ENCODE assay signal across 8 cellular contexts in genomic region chr17:44279586-44280344, GRCh38. TPM values are rescaled to one million over a fixed set of nuclear protein-coding genes. Genes with fewer than 3 reads are reported as not detected.
DNase-seq lines count a peak whose midpoint lies in the region; ATAC-seq, FAIRE-seq and TF ChIP-seq lines count a peak whose summit lies in the region.

No MANE protein-coding gene starts in this region.

- H3K36me3 ChIP-seq in right atrium auricular region = no peaks in the 10 kb centered on the region

- no peaks in the 10 kb centered on the region for H3K27me3 Mint-ChIP-seq in activated naive CD8-positive, alpha-beta T cell treated with anti-CD3 and anti-CD28 coated beads, Interleukin-2, amount 50 U/mL, for 24 hours

- H3K4me1 ChIP-seq in right atrium auricular region = peaks cover 0 to 18% of the 10 kb centered on the region in 2 donors

- H3K27ac Mint-ChIP-seq in activated naive CD8-positive, alpha-beta T cell treated with anti-CD3 and anti-CD28 coated beads, Interleukin-2, amount 50 U/mL, for 24 hours = no peak overlapping the region

- DNase-seq in AG20443 (ENCODE audit: low spot score) (peak; percentile 94), HTR-8/SVneo (ENCODE audit: insufficient read length, low spot score) (peak; percentile 75), right atrium auricular region (ENCODE audit: low spot score) (peak; percentile 87), sciatic nerve (ENCODE audit: low spot score) (peak; percentile 78), activated T-cell treated with anti-CD3 and anti-CD28 coated beads for 4 hours (no peak)
- DNase-seq in activated naive CD8-positive, alpha-beta T cell treated with anti-CD3 and anti-CD28 coated beads, Interleukin-2, amount 50 U/mL, for 24 hours = peak; percentile 27

- H3K4me1 Mint-ChIP-seq in activated naive CD8-positive, alpha-beta T cell treated with anti-CD3 and anti-CD28 coated beads, Interleukin-2, amount 50 U/mL, for 24 hours = peaks cover 9% of the 10 kb centered on the region

- TF ChIP-seq CTCF in right atrium auricular region (IDR thresholded peaks at IDR 0.05) = peak in 1 of 2 donors; percentile 17

- FAIRE-seq in HTR-8/SVneo (lab: Jason Lieb, UNC) = peak; percentile 51

- no peak overlapping the region for H3K4me3 ChIP-seq in right atrium auricular region

- intact Hi-C loops in sciatic nerve (cut with DNase I) = no loop called here

- H3K36me3 Mint-ChIP-seq in activated naive CD8-positive, alpha-beta T cell treated with anti-CD3 and anti-CD28 coated beads, Interleukin-2, amount 50 U/mL, for 24 hours (ENCODE audit: low read depth) = no peaks in the 10 kb centered on the region

- ATAC-seq in GM19438 (IDR thresholded peaks at IDR 0.05; ENCODE audit: low read depth, unreplicated experiment) = peak; percentile 89
- ATAC-seq in activated naive CD8-positive, alpha-beta T cell treated with anti-CD3 and anti-CD28 coated beads, Interleukin-2, amount 50 U/mL, for 24 hours = peak; percentile 53
- ATAC-seq in sciatic nerve = peak; percentile 96
- ATAC-seq in GM21528 (IDR thresholded peaks at IDR 0.05; ENCODE audit: low FRiP score, unreplicated experiment) = no peak

- peak overlapping the region; percentile 64 to 68 for H3K27ac ChIP-seq in right atrium auricular region

- no peak overlapping the region for H3K4me3 Mint-ChIP-seq in activated naive CD8-positive, alpha-beta T cell treated with anti-CD3 and anti-CD28 coated beads, Interleukin-2, amount 50 U/mL, for 24 hours

- no peaks in the 10 kb centered on the region for H3K27me3 ChIP-seq in right atrium auricular region

- H3K9me3 Mint-ChIP-seq in activated naive CD8-positive, alpha-beta T cell treated with anti-CD3 and anti-CD28 coated beads, Interleukin-2, amount 50 U/mL, for 24 hours = no peaks in the 10 kb centered on the region

- no peaks in the 10 kb centered on the region for H3K9me3 ChIP-seq in right atrium auricular region

RNA-seq across cellular contexts. Expression of gene SLC4A1, which starts 11.8 kb away (rescaled TPM):
- total RNA-seq in right atrium auricular region (1 to 10 TPM in 1 of 2 donors, under 1 TPM in 1; 0.47 to 1.1 TPM), sciatic nerve (47.6 TPM)

RNA-seq across cellular contexts. Expression of gene RUNDC3A, which starts 28.6 kb away (rescaled TPM):
- 1 to 10 TPM; 1.7 to 4.5 TPM for total RNA-seq in right atrium auricular region
- 2.9 TPM for total RNA-seq in sciatic nerve

RNA-seq across cellular contexts. Expression of gene SLC25A39, which starts 44.9 kb away (rescaled TPM):
- total RNA-seq in right atrium auricular region = 10 to 100 TPM; 60.4 to 83.3 TPM
- total RNA-seq in sciatic nerve = 91.6 TPM

Comparison
In these comparisons a context has a peak if more than half of its experiments do, and no peak if none do; other contexts are left out.
1. RNA of gene SLC4A1, which starts 11.8 kb away (total RNA-seq): 47.6 TPM in sciatic nerve (single experiment); 0.47 to 1.1 TPM in right atrium auricular region; every median in the first group is over 10 times any median in the second.